In the genomic region with DNA sequence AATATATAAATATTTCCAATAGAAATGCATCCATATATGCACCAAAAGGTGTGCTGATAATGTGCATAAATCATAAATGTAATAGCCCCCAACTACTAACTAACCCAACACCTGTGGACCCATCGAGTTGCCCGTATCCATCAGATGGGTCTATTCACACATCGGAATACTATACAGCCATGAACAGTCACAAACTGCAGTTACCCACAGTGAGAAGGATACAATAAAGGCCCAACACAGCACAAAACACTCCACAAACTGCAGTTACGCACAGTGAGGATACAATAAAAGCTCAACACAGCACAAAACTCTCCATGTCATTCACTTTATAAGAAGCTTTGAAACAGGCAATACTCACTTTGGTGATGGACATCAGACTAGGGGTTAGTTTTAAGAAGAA, we compare ENCODE assay signal across 7 cellular contexts.
"Had no signal": no experiment of that assay in that cellular context is flagged by ENCODE, and none has a peak within 500 bp of the region (broad histone marks: within the 10 kb centered on the region; RNA-seq: fewer than 3 reads in every experiment).

No MANE protein-coding gene starts in this region.

- DNase-seq: IMR-90, KBM-7, KG1 had no signal

- H3K4me3 ChIP-seq: K562 had no signal

- H3K4me3 Mint-ChIP-seq: IgD-negative memory B cell had no signal

- H3K27ac ChIP-seq: HL-60 had no signal

- H3K4me1 Mint-ChIP-seq: IgD-negative memory B cell had no signal

- ATAC-seq: HepG2, K562 had no signal

- H3K27ac Mint-ChIP-seq: IgD-negative memory B cell had no signal
